ENCODE assay signal across 22 cellular contexts in the genomic region with DNA sequence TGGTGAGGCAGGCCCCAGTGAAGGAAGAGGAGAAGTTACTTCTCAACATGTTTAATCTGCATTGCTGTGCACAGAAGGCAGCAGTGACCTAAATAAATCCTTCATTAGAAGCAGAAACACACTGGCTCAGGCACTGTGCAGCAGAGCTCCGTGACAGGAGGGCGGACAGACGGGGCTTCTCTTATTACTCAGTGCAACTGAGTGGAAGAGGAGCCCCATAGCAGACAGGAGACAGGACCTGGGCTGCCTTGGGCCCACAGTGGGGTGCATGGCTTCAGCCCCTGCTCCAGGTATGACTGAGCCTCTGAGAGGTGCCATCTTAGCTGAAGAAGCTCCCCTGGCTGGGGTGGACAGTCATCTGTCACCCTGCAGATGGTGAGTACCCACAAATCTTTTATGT. TPM values are rescaled to one million over a fixed set of nuclear protein-coding genes. Genes with fewer than 3 reads are reported as not detected.
DNase-seq lines count a peak whose midpoint lies in the region; ATAC-seq, FAIRE-seq and TF ChIP-seq lines count a peak whose summit lies in the region.
"Had no signal": no experiment of that assay in that cellular context is flagged by ENCODE, and none has a peak within 500 bp of the region (broad histone marks: within the 10 kb centered on the region; RNA-seq: fewer than 3 reads in every experiment).

No MANE protein-coding gene starts in this region.

- WGBS in GM12878 (ENCODE audit: insufficient coverage, insufficient replicate concordance, low lambda C conversion rate, missing lambda C conversion rate) = 21% methylated on average over 3 of the region's 3 CpGs

- H3K4me3 ChIP-seq in GM12878 (no peak overlapping the region), neural progenitor cell (no peak overlapping the region)
- H3K4me3 ChIP-seq: GM23338, SK-N-MC had no signal

- no peak for FAIRE-seq in GM12878 (lab: Jason Lieb, UNC)
- FAIRE-seq: D721Med, G401.6 had no signal

- no peaks in the 10 kb centered on the region for H3K9me3 Mint-ChIP-seq in neural progenitor cell
- H3K9me3 Mint-ChIP-seq: CD8-positive, alpha-beta memory T cell; GM23338; IgD-negative memory B cell had no signal

- DNase-seq in NCI-H1694 (lab: John Stamatoyannopoulos, UW) = peak; percentile 46
- DNase-seq in GM12878 (ENCODE audit: low read depth, low spot score) = no peak
- no peak for DNase-seq in neural progenitor cell (ENCODE audit: low spot score)
- no peak for DNase-seq in HUDEP-2 (lab: John Stamatoyannopoulos, UW; ENCODE audit: unreplicated experiment in 76 of 76)
- DNase-seq in activated CD4-positive, CD25-positive, alpha-beta regulatory T cell treated with anti-CD3 and anti-CD28 coated beads, Interleukin-2, amount 50 U/mL, for 72 hours = no peak
- DNase-seq in activated T-cell treated with anti-CD3 and anti-CD28 coated beads, Interleukin-2, amount 50 U/mL, for 48 hours = no peak
- DNase-seq: CD8-positive, alpha-beta memory T cell; DND-41; HCEC 1CT; Karpas-422; NCI-H1417 treated with DMSO at 0.1 percent for 48 hours; NCI-H2029; NCI-H774; SHP77 had no signal

- no peak overlapping the region for H3K4me3 Mint-ChIP-seq in neural progenitor cell
- H3K4me3 Mint-ChIP-seq: CD8-positive, alpha-beta memory T cell; GM23338 had no signal

- no peaks in the 10 kb centered on the region for H3F3A ChIP-seq in neural progenitor cell (ENCODE audit: low read depth)

- POLR2A ChIA-PET in GM12878 (lab: Charles Lee) = interaction anchor here (0.5 kb wide), 1 partner anchor 59 kb away, joined by 3 read pairs; no protein-coding TSS in a partner anchor

- ATAC-seq in GM18502 (IDR thresholded peaks at IDR 0.05; ENCODE audit: poor library complexity, unreplicated experiment) (peak; percentile 58), GM12878 (peak; percentile 47), GM18498 (IDR thresholded peaks at IDR 0.05; ENCODE audit: unreplicated experiment) (no peak)
- ATAC-seq: GM23338 had no signal

- no peaks in the 10 kb centered on the region for H3K27me3 ChIP-seq in GM12878 (replicated peaks in 1 of 2; ENCODE audit: control insufficient read depth in 2 of 2, insufficient read depth in 2 of 2, low read length in 1 of 2)
- no peaks in the 10 kb centered on the region for H3K27me3 ChIP-seq in neural progenitor cell

- peaks cover 2% of the 10 kb centered on the region for H3K36me3 Mint-ChIP-seq in neural progenitor cell
- H3K36me3 Mint-ChIP-seq: CD8-positive, alpha-beta memory T cell had no signal

- no peak for TF ChIP-seq POLR2A in GM12878 (IDR thresholded peaks at IDR 0.05; ENCODE audit: low read depth, low read length)

- no TSS peak for BruUV-seq in GM12878 (replicated peaks; lab: Mats Ljungman, UMichigan)

- RAD21 ChIA-PET in GM12878 (lab: Charles Lee; ENCODE audit: unreplicated experiment) = no interaction called here

- H3K79me2 ChIP-seq in GM12878 (ENCODE audit: control insufficient read depth, insufficient read depth, low read length) (no peaks in the 10 kb centered on the region), neural progenitor cell (ENCODE audit: low read depth) (no peaks in the 10 kb centered on the region)

- H3K4me2 ChIP-seq in GM12878 (ENCODE audit: control insufficient read depth, insufficient read depth) (no peak overlapping the region), neural progenitor cell (no peak overlapping the region)
- H3K4me2 ChIP-seq: GM23338 had no signal

- no peak for TF ChIP-seq CTCF in GM12878 (IDR thresholded peaks at IDR 0.05 in 2 of 3, conservative IDR thresholded peaks at IDR 0.05 in 1 of 3; ENCODE audit: control insufficient read depth in 2 of 3, extremely low read depth in 1 of 3, insufficient read depth in 1 of 3, low read depth in 3 of 3, low read length in 3 of 3)
- no peak for TF ChIP-seq CTCF in neural progenitor cell (IDR thresholded peaks at IDR 0.05)

- SMC1A ChIA-PET in GM12878 (lab: Charles Lee; ENCODE audit: uncharacterized antibody, unreplicated experiment) = interaction anchor here (0.7 to 1.0 kb wide), 3 partner anchors 10 to 68 kb away, joined by 3 to 4 read pairs (median 4); no protein-coding TSS in a partner anchor

- H3K36me3 ChIP-seq in GM12878 (ENCODE audit: control insufficient read depth in 2 of 2, insufficient read depth in 2 of 2, low read length in 1 of 2) (no peaks in the 10 kb centered on the region), neural progenitor cell (no peaks in the 10 kb centered on the region)

- no peak overlapping the region for H3K9ac ChIP-seq in GM12878 (ENCODE audit: control insufficient read depth, insufficient read depth, low read length)
- H3K9ac ChIP-seq in neural progenitor cell = no peak overlapping the region

- H3K4me1 Mint-ChIP-seq in neural progenitor cell = peaks cover 32% of the 10 kb centered on the region
- H3K4me1 Mint-ChIP-seq: CD8-positive, alpha-beta memory T cell had no signal

- H4K20me1 ChIP-seq in GM12878 (ENCODE audit: control insufficient read depth, insufficient read depth) (no peaks in the 10 kb centered on the region), neural progenitor cell (ENCODE audit: low read depth) (no peaks in the 10 kb centered on the region)

- intact Hi-C loops in GM12878 (cut with micrococcal nuclease; ENCODE audit: unreplicated experiment) = no loop called here

- no peaks in the 10 kb centered on the region for H3K9me3 ChIP-seq in GM12878 (replicated peaks; ENCODE audit: control insufficient read depth, insufficient read depth, low read length)
- H3K9me3 ChIP-seq in neural progenitor cell (ENCODE audit: low read depth) = no peaks in the 10 kb centered on the region

- TF ChIP-seq EP300 in GM12878 (IDR thresholded peaks at IDR 0.05; ENCODE audit: borderline replicate concordance in 1 of 2, control insufficient read depth in 1 of 2, low read depth in 2 of 2, low read length in 2 of 2) = no peak

- H3K27me3 Mint-ChIP-seq in neural progenitor cell (ENCODE audit: insufficient read depth, low read depth) = peaks cover 2% of the 10 kb centered on the region
- H3K27me3 Mint-ChIP-seq: IgD-negative memory B cell had no signal

- H3K4me1 ChIP-seq in GM12878 (ENCODE audit: control insufficient read depth, insufficient read depth, low read length) (peaks cover 9% of the 10 kb centered on the region), neural progenitor cell (no peaks in the 10 kb centered on the region)

- TF ChIP-seq RAD21 in GM12878 (IDR thresholded peaks at IDR 0.05; ENCODE audit: insufficient read depth, low read depth, low read length) = no peak

- H3K27ac ChIP-seq in GM12878 (ENCODE audit: control insufficient read depth, insufficient read depth) (no peak overlapping the region), neural progenitor cell (no peak overlapping the region)
- H3K27ac ChIP-seq: HL-60, SK-N-MC had no signal

- CTCF ChIA-PET in GM12878 (lab: Yijun Ruan, JAX) = interaction anchor here (0.7 to 1.2 kb wide), 2 partner anchors 786 to 827 kb away, joined by 3 read pairs; no protein-coding TSS in a partner anchor

- in situ Hi-C loops in GM12878 (cut with MboI) = no loop called here

- peak overlapping the region; percentile 21 for H3K27ac Mint-ChIP-seq in neural progenitor cell
- H3K27ac Mint-ChIP-seq: CD8-positive, alpha-beta memory T cell; IgD-negative memory B cell had no signal

- no peak overlapping the region for H2AFZ ChIP-seq in GM12878 (ENCODE audit: control insufficient read depth, low read depth, low read length)
- H2AFZ ChIP-seq in neural progenitor cell (replicated peaks) = no peak overlapping the region
- H2AFZ ChIP-seq: GM23338 had no signal

TF ChIP-seq in GM12878, 131 proteins besides CTCF, POLR2A, EP300 and RAD21 (continues in another document):
- no peak for TF ChIP-seq ELK1 (IDR thresholded peaks at IDR 0.05; ENCODE audit: low read depth, low read length)
- TF ChIP-seq TCF12 (IDR thresholded peaks at IDR 0.05; ENCODE audit: low read depth, low read length) = no peak
- no peak for TF ChIP-seq NBN (IDR thresholded peaks at IDR 0.05)
- no peak for TF ChIP-seq TCF3 (IDR thresholded peaks at IDR 0.05; ENCODE audit: borderline replicate concordance, insufficient read depth, low read depth, low read length)
- no peak for TF ChIP-seq POU2F2 (IDR thresholded peaks at IDR 0.05; ENCODE audit: borderline replicate concordance, low read depth, low read length)
- TF ChIP-seq SMAD1 (IDR thresholded peaks at IDR 0.05; ENCODE audit: low read depth, partially characterized antibody) = no peak
- TF ChIP-seq CHD2 (IDR thresholded peaks at IDR 0.05; ENCODE audit: borderline replicate concordance, low read depth, low read length) = no peak

RNA-seq across cellular contexts. Expression of gene HS3ST1, which starts 20.1 kb away (rescaled TPM):
- total RNA-seq in GM12878 (2013; cell fraction: nucleolus; rRNA removed) = not detected in 2 replicates
- 0.11 and 0.34 TPM in 2 replicates for total RNA-seq in GM12878 (2014; rRNA removed)
- 0.04 and 0.09 TPM in 2 replicates for total RNA-seq in GM12878 (2014; rRNA removed; fragmentation: Illumina TruSeq; extraction: Trizol)
- total RNA-seq in GM12878 (2021) = 0.18 and 0.80 TPM in 2 replicates
- polyA plus RNA-seq in GM12878 (2011; ENCODE audit: low read depth) = not detected
- 0.42 and 0.65 TPM in 2 replicates for polyA plus RNA-seq in GM12878 (2011; rRNA removed)
- 0.69 and 2.3 TPM in 2 replicates for polyA plus RNA-seq in GM12878 (2011; cell fraction: cytosol; rRNA removed)
- polyA plus RNA-seq in GM12878 (2011; cell fraction: nucleus; rRNA removed) = 2.6 and 3.2 TPM in 2 replicates
- polyA plus RNA-seq in GM12878 (2012) = 0.08 and 0.41 TPM in 2 replicates
- 0.02 and 0.03 TPM in 2 replicates for polyA plus RNA-seq in GM12878 (2014; fragmentation: Illumina TruSeq; extraction: Trizol)
- polyA plus RNA-seq in GM12878 (2014; fragmentation: Nextera tagmentation; extraction: Ambion mirVana) = under 1 TPM; 0.03 to 0.05 TPM
- polyA plus RNA-seq in GM12878 (2014; rRNA removed) = 0.12 and 0.22 TPM in 2 replicates
- under 1 TPM; 0.15 to 0.35 TPM for polyA plus RNA-seq in GM12878 (2016; fragmentation: Nextera tagmentation; extraction: Ambion mirVana)
- 0.80 and 1.0 TPM in 2 replicates for polyA minus RNA-seq in GM12878 (2011; rRNA and poly(A)+ RNA removed)
- 1.3 and 3.0 TPM in 2 replicates for polyA minus RNA-seq in GM12878 (2011; cell fraction: cytosol; rRNA and poly(A)+ RNA removed)
- polyA minus RNA-seq in GM12878 (2011; cell fraction: nucleus; rRNA and poly(A)+ RNA removed) = 0.73 and 2.4 TPM in 2 replicates
- not detected in 2 replicates for total RNA-seq in neural progenitor cell (ENCODE audit: low replicate concordance)
- polyA plus RNA-seq: CD8-positive, alpha-beta memory T cell had no signal
